Comparison of ENCODE assay signal across 8 cellular contexts in genomic region chr15:91853501-91853967, GRCh38. TPM values are rescaled to one million over a fixed set of nuclear protein-coding genes. Genes with fewer than 3 reads are reported as not detected.
A peak's percentile ranks its signal among the peaks of the same experiment; 100 is the strongest.
DNase-seq lines count a peak whose midpoint lies in the region; ATAC-seq and TF ChIP-seq lines count a peak whose summit lies in the region.

Gene SLCO3A1 (plus strand): TSS chr15:91853708.

- H3K36me3 Mint-ChIP-seq in activated T-cell treated with anti-CD3 and anti-CD28 coated beads, Interleukin-2, amount 50 U/mL, for 24 hours (ENCODE audit: low read depth): no peaks in the 10 kb centered on the region
- H3K36me3 Mint-ChIP-seq in naive thymus-derived CD4-positive, alpha-beta T cell: peaks cover 0 to under 1% (median 0%) of the 10 kb centered on the region in 5 donors

- no peak for TF ChIP-seq CTCF in esophagus squamous epithelium (IDR thresholded peaks at IDR 0.05)

- peaks cover 34 to 66% (median 36%) of the 10 kb centered on the region in 3 donors for H3K4me1 ChIP-seq in esophagus squamous epithelium
- peaks cover 52 to 65% of the 10 kb centered on the region in 2 donors for H3K4me1 ChIP-seq in naive thymus-derived CD4-positive, alpha-beta T cell (ENCODE audit: control insufficient read depth in 2 of 2, insufficient read depth in 2 of 2, low read length in 2 of 2)

- H3K36me3 ChIP-seq in esophagus squamous epithelium: peaks cover 0 to under 1% (median 0%) of the 10 kb centered on the region in 3 donors
- no peaks in the 10 kb centered on the region for H3K36me3 ChIP-seq in naive thymus-derived CD4-positive, alpha-beta T cell (ENCODE audit: control insufficient read depth in 2 of 3, insufficient read depth in 3 of 3, low read length in 3 of 3)

- H3K9me3 Mint-ChIP-seq in activated T-cell treated with anti-CD3 and anti-CD28 coated beads, Interleukin-2, amount 50 U/mL, for 24 hours: peaks cover 2% of the 10 kb centered on the region
- H3K9me3 Mint-ChIP-seq in naive thymus-derived CD4-positive, alpha-beta T cell: peaks cover 0 to 3% (median 0%) of the 10 kb centered on the region in 11 donors
- H3K9me3 Mint-ChIP-seq in stimulated activated naive CD8-positive, alpha-beta T cell treated with anti-CD3 and anti-CD28 coated beads, Interleukin-15, amount 100 ng/mL, for 72 hours: no peaks in the 10 kb centered on the region

- 0 to 1% methylated on average over 10 to 15 of the region's 70 CpGs for WGBS in esophagus squamous epithelium, 2 donors

- TF ChIP-seq POLR2A in esophagus squamous epithelium (IDR thresholded peaks at IDR 0.05): peak in 2 of 4 donors; percentile 32 to 56

- H3K9me3 ChIP-seq in esophagus squamous epithelium: no peaks in the 10 kb centered on the region
- H3K9me3 ChIP-seq in naive thymus-derived CD4-positive, alpha-beta T cell (ENCODE audit: control insufficient read depth in 2 of 3, low read length in 3 of 3): no peaks in the 10 kb centered on the region

- H3K27ac ChIP-seq in esophagus squamous epithelium: peak within 1 kb of the TSS; percentile 95 to 98 (median 96)
- peak within 1 kb of the TSS; percentile 76 for H3K27ac ChIP-seq in naive thymus-derived CD4-positive, alpha-beta T cell (ENCODE audit: low read depth, low read length)

- CTCF ChIA-PET in naive thymus-derived CD4-positive, alpha-beta T cell (lab: Charles Lee): interaction anchor here (0.6 to 1.8 kb wide), 5 partner anchors 10 to 413 kb away, joined by 3 to 6 read pairs (median 3); no protein-coding TSS in a partner anchor

- H3K27me3 Mint-ChIP-seq in activated T-cell treated with anti-CD3 and anti-CD28 coated beads, Interleukin-2, amount 50 U/mL, for 24 hours: no peaks in the 10 kb centered on the region
- H3K27me3 Mint-ChIP-seq in naive thymus-derived CD4-positive, alpha-beta T cell: peaks cover 0 to 7% (median 0%) of the 10 kb centered on the region in 5 donors
- peaks cover 27% of the 10 kb centered on the region for H3K27me3 Mint-ChIP-seq in stimulated activated naive CD8-positive, alpha-beta T cell treated with anti-CD3 and anti-CD28 coated beads, Interleukin-15, amount 100 ng/mL, for 72 hours

- H3K27ac Mint-ChIP-seq in activated T-cell treated with anti-CD3 and anti-CD28 coated beads, Interleukin-2, amount 50 U/mL, for 24 hours: peak within 1 kb of the TSS; percentile 82
- peak within 1 kb of the TSS; percentile 80 to 96 (median 91) for H3K27ac Mint-ChIP-seq in naive thymus-derived CD4-positive, alpha-beta T cell
- H3K27ac Mint-ChIP-seq in stimulated activated naive CD8-positive, alpha-beta T cell treated with anti-CD3 and anti-CD28 coated beads, Interleukin-15, amount 100 ng/mL, for 72 hours: peak within 1 kb of the TSS; percentile 78 to 90

- peaks cover 65% of the 10 kb centered on the region for H3K4me1 Mint-ChIP-seq in activated T-cell treated with anti-CD3 and anti-CD28 coated beads, Interleukin-2, amount 50 U/mL, for 24 hours (ENCODE audit: low read depth)
- H3K4me1 Mint-ChIP-seq in naive thymus-derived CD4-positive, alpha-beta T cell: peaks cover 53 to 76% (median 66%) of the 10 kb centered on the region in 7 donors
- H3K4me1 Mint-ChIP-seq in stimulated activated naive CD8-positive, alpha-beta T cell treated with anti-CD3 and anti-CD28 coated beads, Interleukin-15, amount 100 ng/mL, for 72 hours: peaks cover 62% of the 10 kb centered on the region

- H3K27me3 ChIP-seq in esophagus squamous epithelium: no peaks in the 10 kb centered on the region
- H3K27me3 ChIP-seq in naive thymus-derived CD4-positive, alpha-beta T cell (ENCODE audit: control insufficient read depth in 2 of 2, insufficient read depth in 2 of 2, low read length in 2 of 2): no peaks in the 10 kb centered on the region

- peak within 1 kb of the TSS; percentile 80 for H3K4me3 Mint-ChIP-seq in activated T-cell treated with anti-CD3 and anti-CD28 coated beads, Interleukin-2, amount 50 U/mL, for 24 hours
- H3K4me3 Mint-ChIP-seq in naive thymus-derived CD4-positive, alpha-beta T cell: peak within 1 kb of the TSS; percentile 80 to 94 (median 86)
- H3K4me3 Mint-ChIP-seq in stimulated activated naive CD8-positive, alpha-beta T cell treated with anti-CD3 and anti-CD28 coated beads, Interleukin-15, amount 100 ng/mL, for 72 hours: peak within 1 kb of the TSS; percentile 83 to 87

- DNase-seq in NCI-H82 (lab: John Stamatoyannopoulos, UW) (peak; percentile 64), NCI-H82 treated with DMSO at 0.1 percent for 48 hours (lab: John Stamatoyannopoulos, UW; ENCODE audit: unreplicated experiment) (no peak), NOMO-1 treated with DMSO at 0.1 percent for 48 hours (lab: John Stamatoyannopoulos, UW; ENCODE audit: unreplicated experiment) (peak; percentile 53), esophagus squamous epithelium (lab: John Stamatoyannopoulos, UW) (no peak)
- DNase-seq in activated T-cell treated with anti-CD3 and anti-CD28 coated beads, Interleukin-2, amount 50 U/mL, for 24 hours: no peak
- DNase-seq in naive thymus-derived CD4-positive, alpha-beta T cell: peak in 7 of 9 donors; percentile 62 to 73 (median 69)
- DNase-seq in stimulated activated naive CD8-positive, alpha-beta T cell treated with anti-CD3 and anti-CD28 coated beads, Interleukin-15, amount 100 ng/mL, for 72 hours: peak in 1 of 2 donors; percentile 56

- POLR2A ChIA-PET in naive thymus-derived CD4-positive, alpha-beta T cell (lab: Charles Lee): interaction anchor here (1.3 to 2.1 kb wide), 3 partner anchors 9 to 220 kb away, joined by 3 to 8 read pairs (median 7); no protein-coding TSS in a partner anchor

- intact Hi-C loops in esophagus squamous epithelium (cut with DNase I): loop anchor here (5.0 to 10.0 kb wide), 2 partner anchors 149 to 224 kb away; no protein-coding TSS in a partner anchor
- intact Hi-C loops in naive thymus-derived CD4-positive, alpha-beta T cell (cut with micrococcal nuclease): loop anchor here (1.0 to 10.0 kb wide), 8 partner anchors 89 to 1756 kb away; partner anchors contain the start of genes CHD2 (in 2 of the 2), HDDC3 (in 1 of the 2), RCCD1 (in 1 of the 2) and UNC45A (in 1 of the 2)

- ATAC-seq in HG03045 (IDR thresholded peaks at IDR 0.05; ENCODE audit: unreplicated experiment): peak; percentile 38
- ATAC-seq in naive thymus-derived CD4-positive, alpha-beta T cell: peak; percentile 55
- ATAC-seq in stimulated activated naive CD8-positive, alpha-beta T cell treated with anti-CD3 and anti-CD28 coated beads, Interleukin-15, amount 100 ng/mL, for 72 hours: peak; percentile 44

- H3K4me3 ChIP-seq in esophagus squamous epithelium: peak within 1 kb of the TSS; percentile 75 to 80 (median 76)
- H3K4me3 ChIP-seq in naive thymus-derived CD4-positive, alpha-beta T cell (ENCODE audit: low read length): peak within 1 kb of the TSS; percentile 72

RNA-seq across cellular contexts. Expression of gene SLCO3A1, which starts in this region (rescaled TPM):
- total RNA-seq in esophagus squamous epithelium: 10 to 100 TPM; 10.9 to 18.1 (median 14.2) TPM
- total RNA-seq in naive thymus-derived CD4-positive, alpha-beta T cell: 10 to 100 TPM; 16.9 to 69.1 (median 25.4) TPM
- 10 to 100 TPM; 15.4 to 24.3 TPM for polyA plus RNA-seq in naive thymus-derived CD4-positive, alpha-beta T cell

Comparison
In these comparisons a context has a peak if more than half of its experiments do, and no peak if none do; other contexts are left out.
1. DNase-seq: peak in NCI-H82 (single experiment), NOMO-1 treated with DMSO at 0.1 percent for 48 hours (single experiment) and naive thymus-derived CD4-positive, alpha-beta T cell (7 of 9); none in NCI-H82 treated with DMSO at 0.1 percent for 48 hours (single experiment), activated T-cell treated with anti-CD3 and anti-CD28 coated beads, Interleukin-2, amount 50 U/mL, for 24 hours (single experiment) and esophagus squamous epithelium (single experiment).
2. Peak in every context shown above with its lines, with median percentiles within 50 percentile points of each other: ATAC-seq, H3K27ac Mint-ChIP-seq and H3K4me3 Mint-ChIP-seq.